8 cellular contexts compared by ENCODE assay signal in genomic region chr1:16351449-16351993, GRCh38. TPM values are rescaled to one million over a fixed set of nuclear protein-coding genes. Genes with fewer than 3 reads are reported as not detected.
A peak's percentile ranks its signal among the peaks of the same experiment; 100 is the strongest.
DNase-seq lines count a peak whose midpoint lies in the region; ATAC-seq and TF ChIP-seq lines count a peak whose summit lies in the region.

No MANE protein-coding gene starts in this region.

- H3K79me2 ChIP-seq in DOHH2 (ENCODE audit: control insufficient read depth, low read length) = peaks cover 61% of the 10 kb centered on the region

- H3K27me3 ChIP-seq in DOHH2 (ENCODE audit: control insufficient read depth, low read length) = no peaks in the 10 kb centered on the region

- H3F3A ChIP-seq in DOHH2 (ENCODE audit: control insufficient read depth, insufficient read depth) = no peaks in the 10 kb centered on the region

- no peaks in the 10 kb centered on the region for H3K27me3 Mint-ChIP-seq in MCF 10A (ENCODE audit: insufficient read depth, unreplicated experiment)

- no peaks in the 10 kb centered on the region for H3K9me3 ChIP-seq in DOHH2 (ENCODE audit: control insufficient read depth, insufficient read depth, low read length)

- no peaks in the 10 kb centered on the region for H3K36me3 Mint-ChIP-seq in MCF 10A (ENCODE audit: insufficient read depth, unreplicated experiment)

- peak; percentile 61 for DNase-seq in NAMALWA (ENCODE audit: low spot score)
- DNase-seq in MCF 10A (ENCODE audit: unreplicated experiment) = no peak
- no peak for DNase-seq in left lobe of liver (ENCODE audit: low spot score)
- peak; percentile 56 for DNase-seq in superior temporal gyrus (ENCODE audit: extremely low spot score)
- no peak for DNase-seq in GM10266 (ENCODE audit: extremely low spot score)

- peaks cover 16% of the 10 kb centered on the region for H3K4me1 Mint-ChIP-seq in MCF 10A (ENCODE audit: insufficient read depth, unreplicated experiment)

- POLR2A ChIA-PET in MCF 10A (lab: Yijun Ruan, JAX) = interaction anchor here (0.6 to 4.2 kb wide), 21 partner anchors 8 to 736 kb away, joined by 3 to 51 read pairs (median 5); partner anchors contain the start of genes CPLANE2, NECAP2 and SZRD1

- TF ChIP-seq CTCF in DOHH2 (IDR thresholded peaks at IDR 0.05; ENCODE audit: low read depth, low read length, poor library complexity, severe bottlenecking) = no peak
- TF ChIP-seq CTCF in MCF 10A (IDR thresholded peaks at IDR 0.05; ENCODE audit: unreplicated experiment) = no peak
- no peak for TF ChIP-seq CTCF in GM10266 (IDR thresholded peaks at IDR 0.05; ENCODE audit: control insufficient read depth, insufficient read depth, low read depth, missing control alignments)

- H3K4me1 ChIP-seq in DOHH2 (ENCODE audit: control insufficient read depth, low read length) = peaks cover 30% of the 10 kb centered on the region

- intact Hi-C loops in MCF 10A (cut with micrococcal nuclease) = loop anchor here (5.0 kb wide), 1 partner anchor 59 kb away; no protein-coding TSS in a partner anchor

- peak overlapping the region; percentile 53 for H3K27ac ChIP-seq in DOHH2 (ENCODE audit: low read depth, low read length)

- peak overlapping the region; percentile 84 for H3K27ac Mint-ChIP-seq in MCF 10A (ENCODE audit: low read depth, unreplicated experiment)

- 0 out of 2 replicates have a peak, but pooled peaks cover 5% of the 10 kb centered on the region for H4K20me1 ChIP-seq in DOHH2 (ENCODE audit: control insufficient read depth, insufficient read depth, low read depth, low read length)

- ATAC-seq in left lobe of liver (peak; percentile 24), HG02571 (IDR thresholded peaks at IDR 0.05; ENCODE audit: unreplicated experiment) (no peak), GM18867 (IDR thresholded peaks at IDR 0.05; ENCODE audit: unreplicated experiment) (no peak)

- H3K9me3 Mint-ChIP-seq in MCF 10A (ENCODE audit: unreplicated experiment) = no peaks in the 10 kb centered on the region

- no peaks in the 10 kb centered on the region for H3K9me2 ChIP-seq in DOHH2 (replicated peaks; ENCODE audit: control insufficient read depth, low read length)

- H3K4me2 ChIP-seq in DOHH2 (ENCODE audit: low read length) = peak overlapping the region; percentile 93

- H3K36me3 ChIP-seq in DOHH2 (ENCODE audit: control insufficient read depth, low read length) = peaks cover 3% of the 10 kb centered on the region

- H3K4me3 ChIP-seq in DOHH2 (ENCODE audit: low read length) = peak overlapping the region; percentile 86

- peak overlapping the region; percentile 87 for H3K4me3 Mint-ChIP-seq in MCF 10A (ENCODE audit: unreplicated experiment)

- CTCF ChIA-PET in MCF 10A (lab: Yijun Ruan, JAX) = interaction anchor here (0.6 to 2.4 kb wide), 9 partner anchors 12 to 336 kb away, joined by 3 to 24 read pairs (median 3); no protein-coding TSS in a partner anchor

- TSS peak; percentile 79 for BruUV-seq in MCF 10A (replicated peaks; lab: Mats Ljungman, UMichigan)

RNA-seq across cellular contexts. Expression of gene FBXO42, which starts 0.8 kb away (rescaled TPM):
- total RNA-seq in MCF 10A (2022) = 21.9 and 24.9 TPM in 2 replicates
- 9.0 TPM for total RNA-seq in left lobe of liver

RNA-seq across cellular contexts. Expression of gene SZRD1, which starts 15.5 kb away (rescaled TPM):
- total RNA-seq in MCF 10A (2022) = 108 and 114 TPM in 2 replicates
- 42.1 TPM for total RNA-seq in left lobe of liver

Comparison
In these comparisons a context has a peak if more than half of its experiments do, and no peak if none do; other contexts are left out.
1. DNase-seq: peak in NAMALWA (single experiment) and superior temporal gyrus (single experiment); none in MCF 10A (single experiment), left lobe of liver (single experiment) and GM10266 (single experiment).